Comparison of ENCODE assay signal across 30 cellular contexts in genomic region chr4:75683482-75684155, GRCh38. TPM values are rescaled to one million over a fixed set of nuclear protein-coding genes. Genes with fewer than 3 reads are reported as not detected.
DNase-seq lines count a peak whose midpoint lies in the region; ATAC-seq and TF ChIP-seq lines count a peak whose summit lies in the region.
"Had no signal": no experiment of that assay in that cellular context is flagged by ENCODE, and none has a peak within 500 bp of the region (broad histone marks: within the 10 kb centered on the region; RNA-seq: fewer than 3 reads in every experiment).

No MANE protein-coding gene starts in this region.

- H3K9me3 ChIP-seq in lung (ENCODE audit: control insufficient read depth in 2 of 2, insufficient read depth in 1 of 2, low read length in 1 of 2) (peaks cover 0 to 3% of the 10 kb centered on the region in 2 donors), Caco-2 (no peaks in the 10 kb centered on the region; the same call in 1 of the 2 replicates)
- H3K9me3 ChIP-seq: A549, esophagus muscularis mucosa, MG63, testis had no signal

- no peak overlapping the region for H3K4me3 Mint-ChIP-seq in stimulated activated naive CD8-positive, alpha-beta T cell treated with anti-CD3 and anti-CD28 coated beads, Interleukin-15, Interleukin-2, amounts not matched to agents 100 ng/mL and 50 ng/mL, for 24 hours
- no peak overlapping the region for H3K4me3 Mint-ChIP-seq in activated T-helper 2 cell treated with anti-CD3 and anti-CD28 coated beads, Interferon-gamma antibody, Interleukin-2, Interleukin-4, amounts not matched to agents 10 μg/mL and 5 μg/mL and 100 μg/mL, durations not matched to agents 14 hours and 24 hours and 36 hours (ENCODE audit: low read depth)
- no peak overlapping the region for H3K4me3 Mint-ChIP-seq in Caco-2 (ENCODE audit: unreplicated experiment)
- H3K4me3 Mint-ChIP-seq: neural crest cell had no signal

- no peak for DNase-seq in stimulated activated naive CD8-positive, alpha-beta T cell treated with anti-CD3 and anti-CD28 coated beads, Interleukin-15, Interleukin-2, amounts not matched to agents 100 U/mL and 50 U/mL, for 24 hours
- no peak for DNase-seq in activated T-helper 2 cell treated with anti-CD3 and anti-CD28 coated beads, Interferon-gamma antibody, Interleukin-2, Interleukin-4, amounts not matched to agents 10 μg/mL and 5 μg/mL and 100 μg/mL, durations not matched to agents 14 hours and 24 hours and 36 hours (ENCODE audit: low spot score)
- DNase-seq in lung (ENCODE audit: low spot score) (peak; percentile 1), hepatic stellate cell (ENCODE audit: low spot score) (no peak), Caco-2 (no peak), cerebellum (ENCODE audit: low spot score) (no peak), RPMI8226 (no peak)
- DNase-seq: activated CD4-positive, alpha-beta T cell treated with anti-CD3 and anti-CD28 coated beads for 1 hour; activated effector memory CD4-positive, alpha-beta T cell treated with Interleukin-2 at 50 U/mL for 16 hours; activated T-cell treated with anti-CD3 and anti-CD28 coated beads for 4 hours; AML-193; DMS153; foreskin fibroblast; H7; KG1; MG63; NCI-H1436; NCI-H2081 treated with DMSO at 0.1 percent for 48 hours; NCI-H226; NCI-H526 treated with DMSO at 0.1 percent for 48 hours; Right ventricle myocardium superior; stimulated activated naive CD4-positive, alpha-beta T cell treated with Interleukin-2 at 50 U/mL for 16 hours; testis had no signal

- H3K36me3 Mint-ChIP-seq in stimulated activated naive CD8-positive, alpha-beta T cell treated with anti-CD3 and anti-CD28 coated beads, Interleukin-15, Interleukin-2, amounts not matched to agents 100 ng/mL and 50 ng/mL, for 24 hours (ENCODE audit: low read depth): peaks cover 7% of the 10 kb centered on the region
- H3K36me3 Mint-ChIP-seq in activated T-helper 2 cell treated with anti-CD3 and anti-CD28 coated beads, Interferon-gamma antibody, Interleukin-2, Interleukin-4, amounts not matched to agents 10 μg/mL and 5 μg/mL and 100 μg/mL, durations not matched to agents 14 hours and 24 hours and 36 hours (ENCODE audit: low read depth): peaks cover 4% of the 10 kb centered on the region
- no peaks in the 10 kb centered on the region for H3K36me3 Mint-ChIP-seq in Caco-2 (ENCODE audit: insufficient read depth, unreplicated experiment)
- H3K36me3 Mint-ChIP-seq: CD4-positive, CD25-positive, alpha-beta regulatory T cell had no signal

- BruUV-seq in Caco-2 (replicated peaks; lab: Mats Ljungman, UMichigan): no TSS peak

- H3K4me1 ChIP-seq in lung (ENCODE audit: control insufficient read depth in 2 of 2, insufficient read depth in 2 of 2, low read length in 2 of 2): no peaks in the 10 kb centered on the region
- H3K4me1 ChIP-seq in Caco-2: no peaks in the 10 kb centered on the region
- H3K4me1 ChIP-seq: A549, parathyroid adenoma, testis had no signal

- POLR2A ChIA-PET in Caco-2 (lab: Charles Lee): interaction anchor here (0.6 kb wide), 1 partner anchor 164 kb away, joined by 3 read pairs; no protein-coding TSS in a partner anchor

- H3K27me3 Mint-ChIP-seq in stimulated activated naive CD8-positive, alpha-beta T cell treated with anti-CD3 and anti-CD28 coated beads, Interleukin-15, Interleukin-2, amounts not matched to agents 100 ng/mL and 50 ng/mL, for 24 hours: no peaks in the 10 kb centered on the region
- H3K27me3 Mint-ChIP-seq in activated T-helper 2 cell treated with anti-CD3 and anti-CD28 coated beads, Interferon-gamma antibody, Interleukin-2, Interleukin-4, amounts not matched to agents 10 μg/mL and 5 μg/mL and 100 μg/mL, durations not matched to agents 14 hours and 24 hours and 36 hours (ENCODE audit: low read depth): no peaks in the 10 kb centered on the region
- H3K27me3 Mint-ChIP-seq in Caco-2 (ENCODE audit: insufficient read depth, unreplicated experiment): no peaks in the 10 kb centered on the region
- H3K27me3 Mint-ChIP-seq: CD4-positive, CD25-positive, alpha-beta regulatory T cell had no signal

- H3K27me3 ChIP-seq in lung (ENCODE audit: control insufficient read depth, insufficient read depth) (no peaks in the 10 kb centered on the region), Caco-2 (replicated peaks; ENCODE audit: control insufficient read depth, insufficient read depth, low read length) (no peaks in the 10 kb centered on the region)
- H3K27me3 ChIP-seq: esophagus muscularis mucosa, MG63, testis had no signal

- H3K27ac Mint-ChIP-seq in stimulated activated naive CD8-positive, alpha-beta T cell treated with anti-CD3 and anti-CD28 coated beads, Interleukin-15, Interleukin-2, amounts not matched to agents 100 ng/mL and 50 ng/mL, for 24 hours: peak overlapping the region; percentile 55
- H3K27ac Mint-ChIP-seq in activated T-helper 2 cell treated with anti-CD3 and anti-CD28 coated beads, Interferon-gamma antibody, Interleukin-2, Interleukin-4, amounts not matched to agents 10 μg/mL and 5 μg/mL and 100 μg/mL, durations not matched to agents 14 hours and 24 hours and 36 hours: peak overlapping the region; percentile 30
- no peak overlapping the region for H3K27ac Mint-ChIP-seq in Caco-2 (ENCODE audit: unreplicated experiment)

- no peak overlapping the region for H3K27ac ChIP-seq in lung (ENCODE audit: low read depth in 1 of 2, low read length in 1 of 2)
- H3K27ac ChIP-seq: A549, esophagus muscularis mucosa, parathyroid adenoma, skin epidermis, testis had no signal

- ATAC-seq in stimulated activated naive CD8-positive, alpha-beta T cell treated with anti-CD3 and anti-CD28 coated beads, Interleukin-15, Interleukin-2, amounts not matched to agents 100 U/mL and 50 U/mL, for 24 hours: no peak
- ATAC-seq in lung (ENCODE audit: insufficient read depth, low FRiP score): no peak
- ATAC-seq: A549 had no signal

- CTCF ChIA-PET in Caco-2 (lab: Charles Lee): no interaction called here

- 89 to 99% methylated on average over 6 of the region's 6 CpGs for WGBS in lung, 2 donors

- no peak for TF ChIP-seq CTCF in lung (IDR thresholded peaks at IDR 0.05; ENCODE audit: control extremely low read depth, extremely low read depth)
- no peak for TF ChIP-seq CTCF in Caco-2 (IDR thresholded peaks at IDR 0.05; ENCODE audit: insufficient read depth in 1 of 2, low read depth in 1 of 2, low read length in 1 of 2, severe bottlenecking in 1 of 2, unreplicated experiment in 1 of 2)

- no peaks in the 10 kb centered on the region for H3K36me3 ChIP-seq in lung (ENCODE audit: control insufficient read depth in 2 of 2, insufficient read depth in 2 of 2, low read length in 2 of 2)
- H3K36me3 ChIP-seq in Caco-2 (ENCODE audit: control insufficient read depth, insufficient read depth, low read length): no peaks in the 10 kb centered on the region
- H3K36me3 ChIP-seq: esophagus muscularis mucosa, MG63 had no signal

- peaks cover 4% of the 10 kb centered on the region for H3K9me3 Mint-ChIP-seq in stimulated activated naive CD8-positive, alpha-beta T cell treated with anti-CD3 and anti-CD28 coated beads, Interleukin-15, Interleukin-2, amounts not matched to agents 100 ng/mL and 50 ng/mL, for 24 hours
- H3K9me3 Mint-ChIP-seq in activated T-helper 2 cell treated with anti-CD3 and anti-CD28 coated beads, Interferon-gamma antibody, Interleukin-2, Interleukin-4, amounts not matched to agents 10 μg/mL and 5 μg/mL and 100 μg/mL, durations not matched to agents 14 hours and 24 hours and 36 hours: peaks cover 4% of the 10 kb centered on the region
- H3K9me3 Mint-ChIP-seq in Caco-2 (ENCODE audit: unreplicated experiment): no peaks in the 10 kb centered on the region
- H3K9me3 Mint-ChIP-seq: neural crest cell had no signal

- intact Hi-C loops in activated T-helper 2 cell treated with anti-CD3 and anti-CD28 coated beads, Interferon-gamma antibody, Interleukin-2, Interleukin-4, amounts not matched to agents 10 μg/mL and 5 μg/mL and 100 μg/mL, durations not matched to agents 14 hours and 24 hours and 36 hours (cut with micrococcal nuclease): no loop called here
- intact Hi-C loops in Caco-2 (cut with micrococcal nuclease; ENCODE audit: unreplicated experiment): no loop called here

- H3K4me3 ChIP-seq in lung (no peak overlapping the region), Caco-2 (ENCODE audit: low read depth, low read length) (no peak overlapping the region)
- H3K4me3 ChIP-seq: A549, esophagus muscularis mucosa, MG63, skin epidermis, testis had no signal

- H3K4me1 Mint-ChIP-seq in stimulated activated naive CD8-positive, alpha-beta T cell treated with anti-CD3 and anti-CD28 coated beads, Interleukin-15, Interleukin-2, amounts not matched to agents 100 ng/mL and 50 ng/mL, for 24 hours (ENCODE audit: low read depth): peaks cover 43% of the 10 kb centered on the region
- H3K4me1 Mint-ChIP-seq in activated T-helper 2 cell treated with anti-CD3 and anti-CD28 coated beads, Interferon-gamma antibody, Interleukin-2, Interleukin-4, amounts not matched to agents 10 μg/mL and 5 μg/mL and 100 μg/mL, durations not matched to agents 14 hours and 24 hours and 36 hours (ENCODE audit: low read depth): peaks cover 33% of the 10 kb centered on the region
- no peaks in the 10 kb centered on the region for H3K4me1 Mint-ChIP-seq in Caco-2 (ENCODE audit: low read depth, unreplicated experiment)

RNA-seq across cellular contexts. Expression of gene G3BP2, which starts 10.4 kb away (rescaled TPM):
- 143 and 156 TPM in 2 replicates for total RNA-seq in activated T-helper 2 cell treated with anti-CD3 and anti-CD28 coated beads, Interferon-gamma antibody, Interleukin-2, Interleukin-4, amounts not matched to agents 10 μg/mL and 5 μg/mL and 100 μg/mL, durations not matched to agents 14 hours and 24 hours and 36 hours
- total RNA-seq in lung: 100 to 1,000 TPM in 1 of 2 donors, 10 to 100 TPM in 1; 86.2 to 112 TPM
- polyA plus RNA-seq in lung: 10 to 100 TPM; 16.1 to 51.4 TPM
- 187 TPM in 2 replicates for total RNA-seq in Caco-2 (2022)
- total RNA-seq in cerebellum: 186 TPM

RNA-seq across cellular contexts. Expression of gene USO1, which starts 40.8 kb away (rescaled TPM):
- 57.4 and 59.0 TPM in 2 replicates for total RNA-seq in activated T-helper 2 cell treated with anti-CD3 and anti-CD28 coated beads, Interferon-gamma antibody, Interleukin-2, Interleukin-4, amounts not matched to agents 10 μg/mL and 5 μg/mL and 100 μg/mL, durations not matched to agents 14 hours and 24 hours and 36 hours
- total RNA-seq in lung (100 to 1,000 TPM in 1 of 2 donors, 10 to 100 TPM in 1; 54.3 to 102 TPM), Caco-2 (2022) (55.4 and 59.7 TPM in 2 replicates), cerebellum (47.7 TPM)
- 10 to 100 TPM; 29.0 to 35.8 TPM for polyA plus RNA-seq in lung

RNA-seq across cellular contexts. Expression of gene CDKL2, which starts 53.3 kb away (rescaled TPM):
- total RNA-seq in activated T-helper 2 cell treated with anti-CD3 and anti-CD28 coated beads, Interferon-gamma antibody, Interleukin-2, Interleukin-4, amounts not matched to agents 10 μg/mL and 5 μg/mL and 100 μg/mL, durations not matched to agents 14 hours and 24 hours and 36 hours: 0.23 and 0.57 TPM in 2 replicates
- total RNA-seq in lung (10 to 100 TPM; 16.0 to 16.3 TPM), Caco-2 (2022) (1.5 and 1.9 TPM in 2 replicates), cerebellum (34.6 TPM)
- polyA plus RNA-seq in lung: 1 to 10 TPM; 2.7 to 3.2 TPM
